Comparison of ENCODE assay signal across 8 cellular contexts in the genomic region with DNA sequence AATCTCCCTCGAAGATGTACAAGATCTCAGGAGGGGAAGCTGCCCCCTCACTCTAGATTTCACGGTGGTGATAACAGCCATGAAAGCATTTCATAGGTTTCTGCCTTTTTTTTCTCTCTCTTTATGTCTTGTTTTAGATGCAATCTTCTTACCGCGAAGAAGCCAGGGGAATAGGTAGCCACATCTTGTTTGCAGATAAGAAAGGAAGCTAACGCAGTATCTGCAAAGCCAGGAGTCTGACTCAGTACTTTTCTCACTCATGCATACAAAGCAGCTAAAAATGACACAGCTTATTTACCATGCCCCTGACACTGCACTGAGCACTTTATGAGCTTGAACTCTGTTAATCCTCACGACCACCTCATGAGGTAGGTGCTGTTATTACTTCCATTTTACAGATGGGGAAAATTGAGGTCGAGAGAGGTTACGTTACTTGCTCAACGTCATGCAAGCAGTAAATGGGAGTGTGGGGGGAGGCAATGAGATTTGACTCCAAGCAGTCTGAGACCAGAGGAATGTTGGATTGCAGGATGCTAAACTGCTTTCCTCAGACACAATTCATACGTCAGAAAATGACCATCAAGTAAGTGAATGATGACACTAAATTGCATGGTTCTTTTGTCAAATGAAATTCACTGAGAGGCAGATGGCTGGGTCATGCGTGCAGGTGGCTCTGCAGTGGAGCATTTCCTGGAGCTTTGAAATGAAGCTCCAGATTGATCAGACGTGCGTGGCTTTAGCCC. TPM values are rescaled to one million over a fixed set of nuclear protein-coding genes. Genes with fewer than 3 reads are reported as not detected.
A peak's percentile ranks its signal among the peaks of the same experiment; 100 is the strongest.
DNase-seq lines count a peak whose midpoint lies in the region; ATAC-seq and TF ChIP-seq lines count a peak whose summit lies in the region.

No MANE protein-coding gene starts in this region.

- TF ChIP-seq CTCF in liver (IDR thresholded peaks at IDR 0.05; ENCODE audit: low read depth, low read length, missing input control) (no peak), tibial nerve (IDR thresholded peaks at IDR 0.05) (no peak)

- DNase-seq in CD8-positive, alpha-beta memory T cell, result peak in 2 of 5 donors; percentile 48 to 55
- DNase-seq in activated naive CD8-positive, alpha-beta T cell treated with anti-CD3 and anti-CD28 coated beads, Interleukin-2, amount 10 ng/mL, durations not matched to agents 7 days and 5 days, result no peak
- DNase-seq in tibial nerve (ENCODE audit: low spot score in 2 of 2) (no peak), NCI-H1436 (lab: John Stamatoyannopoulos, UW) (no peak), NCI-H526 treated with DMSO at 0.1 percent for 48 hours (lab: John Stamatoyannopoulos, UW) (no peak)

- TF ChIP-seq EP300 in tibial nerve (IDR thresholded peaks at IDR 0.05), result peak in 1 of 2 donors; percentile 44

- TF ChIP-seq RAD21 in liver (IDR thresholded peaks at IDR 0.05), result no peak

- POLR2A ChIA-PET in CD8-positive, alpha-beta memory T cell (lab: Charles Lee), result interaction anchor here (1.0 to 3.7 kb wide), 6 partner anchors 18 to 95 kb away, joined by 3 to 24 read pairs (median 5); no protein-coding TSS in a partner anchor
- POLR2A ChIA-PET in activated naive CD8-positive, alpha-beta T cell treated with anti-CD3 and anti-CD28 coated beads, Interleukin-2, amount 10 ng/mL, durations not matched to agents 7 days and 5 days (lab: Charles Lee), result interaction anchor here (0.8 to 4.2 kb wide), 17 partner anchors 10 to 99 kb away, joined by 3 to 41 read pairs (median 4); no protein-coding TSS in a partner anchor

- WGBS in liver, result 62% methylated on average over 13 of the region's 13 CpGs
- 22 to 33% methylated on average over 13 of the region's 13 CpGs for WGBS in tibial nerve, 2 donors

- no peaks in the 10 kb centered on the region for H3K27me3 ChIP-seq in CD8-positive, alpha-beta memory T cell (ENCODE audit: insufficient read depth, low read length, poor library complexity, severe bottlenecking)
- H3K27me3 ChIP-seq in liver (ENCODE audit: control insufficient read depth in 4 of 4, insufficient read depth in 4 of 4, low read length in 3 of 4), result no peaks in the 10 kb centered on the region
- H3K27me3 ChIP-seq in tibial nerve, result no peaks in the 10 kb centered on the region

- ATAC-seq in activated naive CD8-positive, alpha-beta T cell treated with anti-CD3 and anti-CD28 coated beads, Interleukin-2, amount 10 ng/mL, durations not matched to agents 7 days and 5 days (ENCODE audit: low read depth), result peak; percentile 21
- no peak for ATAC-seq in GM18873 (IDR thresholded peaks at IDR 0.05; ENCODE audit: low FRiP score, unreplicated experiment)

- peak overlapping the region; percentile 49 for H3K4me3 ChIP-seq in CD8-positive, alpha-beta memory T cell (ENCODE audit: low read length)
- peak overlapping the region in 2 of 3 donors; percentile 2 to 4 for H3K4me3 ChIP-seq in liver (ENCODE audit: low read depth in 1 of 3, low read length in 3 of 3)
- H3K4me3 ChIP-seq in tibial nerve, result peak overlapping the region; percentile 81 to 96 (median 84)

- peaks cover 3% of the 10 kb centered on the region for H3K36me3 ChIP-seq in CD8-positive, alpha-beta memory T cell (ENCODE audit: insufficient read depth, low read length)
- peaks cover 0 to 8% (median 3%) of the 10 kb centered on the region in 4 donors for H3K36me3 ChIP-seq in liver (ENCODE audit: control insufficient read depth in 4 of 4, insufficient read depth in 3 of 4, low read depth in 1 of 4, low read length in 3 of 4)
- peaks cover 0 to 23% (median 0%) of the 10 kb centered on the region in 3 donors for H3K36me3 ChIP-seq in tibial nerve

- H3K4me1 ChIP-seq in CD8-positive, alpha-beta memory T cell (ENCODE audit: insufficient read depth, low read length), result peaks cover 40% of the 10 kb centered on the region
- H3K4me1 ChIP-seq in liver (ENCODE audit: control insufficient read depth in 4 of 4, insufficient read depth in 4 of 4, low read length in 3 of 4), result peaks cover 0 to 19% (median 5%) of the 10 kb centered on the region in 4 donors
- H3K4me1 ChIP-seq in tibial nerve, result peaks cover 0 to 65% (median 40%) of the 10 kb centered on the region in 4 donors

- peaks cover 2 to 52% (median 3%) of the 10 kb centered on the region in 3 donors for H3K36me3 Mint-ChIP-seq in CD8-positive, alpha-beta memory T cell
- H3K36me3 Mint-ChIP-seq in IgD-negative memory B cell, result peaks cover 2% of the 10 kb centered on the region
- peaks cover 48% of the 10 kb centered on the region for H3K36me3 Mint-ChIP-seq in activated naive CD8-positive, alpha-beta T cell treated with anti-CD3 and anti-CD28 coated beads, Interleukin-2, amount 10 ng/mL, durations not matched to agents 7 days and 5 days

- peak in 1 of 2 donors; percentile 5 for TF ChIP-seq POLR2A in tibial nerve (IDR thresholded peaks at IDR 0.05)

- H3K4me1 Mint-ChIP-seq in CD8-positive, alpha-beta memory T cell, result peaks cover 66 to 79% (median 76%) of the 10 kb centered on the region in 3 donors
- H3K4me1 Mint-ChIP-seq in IgD-negative memory B cell, result peaks cover 45 to 55% (median 50%) of the 10 kb centered on the region in 3 donors
- H3K4me1 Mint-ChIP-seq in activated naive CD8-positive, alpha-beta T cell treated with anti-CD3 and anti-CD28 coated beads, Interleukin-2, amount 10 ng/mL, durations not matched to agents 7 days and 5 days, result peaks cover 49% of the 10 kb centered on the region

- no peak overlapping the region for H3K9ac ChIP-seq in liver (ENCODE audit: low read depth in 1 of 2, low read length in 2 of 2)

- H3K9me3 ChIP-seq in CD8-positive, alpha-beta memory T cell (ENCODE audit: low read length), result no peaks in the 10 kb centered on the region
- no peaks in the 10 kb centered on the region for H3K9me3 ChIP-seq in liver (ENCODE audit: control insufficient read depth in 4 of 4, low read length in 3 of 4)
- no peaks in the 10 kb centered on the region for H3K9me3 ChIP-seq in tibial nerve

- H3K27ac ChIP-seq in CD8-positive, alpha-beta memory T cell (ENCODE audit: low read depth, low read length), result peak overlapping the region; percentile 88
- H3K27ac ChIP-seq in liver (ENCODE audit: low read depth in 1 of 2, low read length in 2 of 2), result peak overlapping the region; percentile 12 to 29
- H3K27ac ChIP-seq in tibial nerve, result peak overlapping the region; percentile 97 to 100 (median 98)

- H3K9me3 Mint-ChIP-seq in CD8-positive, alpha-beta memory T cell, result no peaks in the 10 kb centered on the region
- H3K9me3 Mint-ChIP-seq in IgD-negative memory B cell, result peaks cover 0 to 2% (median 0%) of the 10 kb centered on the region in 3 donors
- no peaks in the 10 kb centered on the region for H3K9me3 Mint-ChIP-seq in activated naive CD8-positive, alpha-beta T cell treated with anti-CD3 and anti-CD28 coated beads, Interleukin-2, amount 10 ng/mL, durations not matched to agents 7 days and 5 days

- CTCF ChIA-PET in CD8-positive, alpha-beta memory T cell (lab: Charles Lee), result interaction anchor here (0.7 to 9.8 kb wide), 13 partner anchors 13 to 96 kb away, joined by 3 to 81 read pairs (median 4); no protein-coding TSS in a partner anchor

- H3K27me3 Mint-ChIP-seq in CD8-positive, alpha-beta memory T cell, result peaks cover 0 to 6% of the 10 kb centered on the region in 2 donors
- no peaks in the 10 kb centered on the region for H3K27me3 Mint-ChIP-seq in IgD-negative memory B cell
- no peaks in the 10 kb centered on the region for H3K27me3 Mint-ChIP-seq in activated naive CD8-positive, alpha-beta T cell treated with anti-CD3 and anti-CD28 coated beads, Interleukin-2, amount 10 ng/mL, durations not matched to agents 7 days and 5 days

- H3K27ac Mint-ChIP-seq in CD8-positive, alpha-beta memory T cell, result peak overlapping the region; percentile 54 to 97 (median 87)
- H3K27ac Mint-ChIP-seq in IgD-negative memory B cell, result peak overlapping the region; percentile 31 to 94 (median 77)
- peak overlapping the region; percentile 88 for H3K27ac Mint-ChIP-seq in activated naive CD8-positive, alpha-beta T cell treated with anti-CD3 and anti-CD28 coated beads, Interleukin-2, amount 10 ng/mL, durations not matched to agents 7 days and 5 days

- H3K4me3 Mint-ChIP-seq in CD8-positive, alpha-beta memory T cell, result peak overlapping the region; percentile 87 to 98 (median 92)
- peak overlapping the region; percentile 94 to 96 (median 96) for H3K4me3 Mint-ChIP-seq in IgD-negative memory B cell
- peak overlapping the region; percentile 87 for H3K4me3 Mint-ChIP-seq in activated naive CD8-positive, alpha-beta T cell treated with anti-CD3 and anti-CD28 coated beads, Interleukin-2, amount 10 ng/mL, durations not matched to agents 7 days and 5 days

TF ChIP-seq in liver, 16 proteins besides CTCF, POLR2A, EP300 and RAD21 (continues in another document):
- TF ChIP-seq YY1 (IDR thresholded peaks at IDR 0.05) (no peak), JUND (IDR thresholded peaks at IDR 0.05) (no peak), NR2F2 (IDR thresholded peaks at IDR 0.05) (no peak), FOXA1 (IDR thresholded peaks at IDR 0.05) (no peak)
- TF ChIP-seq, protein P1, sequence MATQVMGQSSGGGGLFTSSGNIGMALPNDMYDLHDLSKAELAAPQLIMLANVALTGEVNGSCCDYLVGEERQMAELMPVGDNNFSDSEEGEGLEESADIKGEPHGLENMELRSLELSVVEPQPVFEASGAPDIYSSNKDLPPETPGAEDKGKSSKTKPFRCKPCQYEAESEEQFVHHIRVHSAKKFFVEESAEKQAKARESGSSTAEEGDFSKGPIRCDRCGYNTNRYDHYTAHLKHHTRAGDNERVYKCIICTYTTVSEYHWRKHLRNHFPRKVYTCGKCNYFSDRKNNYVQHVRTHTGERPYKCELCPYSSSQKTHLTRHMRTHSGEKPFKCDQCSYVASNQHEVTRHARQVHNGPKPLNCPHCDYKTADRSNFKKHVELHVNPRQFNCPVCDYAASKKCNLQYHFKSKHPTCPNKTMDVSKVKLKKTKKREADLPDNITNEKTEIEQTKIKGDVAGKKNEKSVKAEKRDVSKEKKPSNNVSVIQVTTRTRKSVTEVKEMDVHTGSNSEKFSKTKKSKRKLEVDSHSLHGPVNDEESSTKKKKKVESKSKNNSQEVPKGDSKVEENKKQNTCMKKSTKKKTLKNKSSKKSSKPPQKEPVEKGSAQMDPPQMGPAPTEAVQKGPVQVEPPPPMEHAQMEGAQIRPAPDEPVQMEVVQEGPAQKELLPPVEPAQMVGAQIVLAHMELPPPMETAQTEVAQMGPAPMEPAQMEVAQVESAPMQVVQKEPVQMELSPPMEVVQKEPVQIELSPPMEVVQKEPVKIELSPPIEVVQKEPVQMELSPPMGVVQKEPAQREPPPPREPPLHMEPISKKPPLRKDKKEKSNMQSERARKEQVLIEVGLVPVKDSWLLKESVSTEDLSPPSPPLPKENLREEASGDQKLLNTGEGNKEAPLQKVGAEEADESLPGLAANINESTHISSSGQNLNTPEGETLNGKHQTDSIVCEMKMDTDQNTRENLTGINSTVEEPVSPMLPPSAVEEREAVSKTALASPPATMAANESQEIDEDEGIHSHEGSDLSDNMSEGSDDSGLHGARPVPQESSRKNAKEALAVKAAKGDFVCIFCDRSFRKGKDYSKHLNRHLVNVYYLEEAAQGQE (IDR thresholded peaks at IDR 0.05), result no peak

RNA-seq across cellular contexts. Expression of a gene that starts 3.2 kb away (rescaled TPM):
- total RNA-seq in CD8-positive, alpha-beta memory T cell, result 10 to 100 TPM; 40.3 to 42.6 TPM
- 16.4 TPM for polyA plus RNA-seq in CD8-positive, alpha-beta memory T cell
- polyA plus RNA-seq in IgD-negative memory B cell (40.0 TPM), liver (1 to 10 TPM; 2.1 to 4.9 TPM)
- total RNA-seq in activated naive CD8-positive, alpha-beta T cell treated with anti-CD3 and anti-CD28 coated beads, Interleukin-2, amount 10 ng/mL, durations not matched to agents 7 days and 5 days, result 10 to 100 TPM; 27.7 to 28.3 TPM
- total RNA-seq in liver (10 to 100 TPM in 1 of 2 donors, 1 to 10 TPM in 1; 7.3 to 11.4 TPM), tibial nerve (10 to 100 TPM; 44.7 to 74.1 (median 56.2) TPM)

Comparison
In these comparisons a context has a peak if more than half of its experiments do, and no peak if none do; other contexts are left out.
1. H3K27ac ChIP-seq: peak in every context shown above with its lines; median percentile 98 in tibial nerve; 88 in CD8-positive, alpha-beta memory T cell; 20 in liver.
2. H3K4me3 ChIP-seq: peak in every context shown above with its lines; median percentile 84 in tibial nerve; 49 in CD8-positive, alpha-beta memory T cell; 3 in liver.